ENCODE assay signal across 8 cellular contexts in the genomic region with DNA sequence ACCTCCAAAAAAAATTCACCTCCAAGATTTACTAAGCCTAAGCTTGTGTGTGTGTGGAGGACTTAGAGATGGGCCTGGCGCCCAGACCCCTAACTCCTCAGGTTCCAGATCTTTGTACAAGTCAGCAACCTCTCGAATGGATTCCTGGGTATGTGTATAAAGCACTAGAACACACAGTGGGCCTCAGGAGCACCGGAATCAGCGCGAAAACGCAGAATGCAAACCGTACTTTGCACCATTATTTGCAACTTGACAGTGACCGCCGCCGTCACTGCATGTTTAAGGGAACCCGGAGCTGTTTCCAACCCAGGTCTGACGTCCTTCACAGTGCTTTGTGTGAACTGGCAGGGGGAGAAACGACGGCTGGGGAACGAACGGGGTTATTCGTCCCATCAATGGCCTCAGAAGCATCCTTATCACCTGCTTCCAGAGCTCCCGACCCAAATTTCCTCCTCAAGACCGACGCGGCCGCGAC. TPM values are rescaled to one million over a fixed set of nuclear protein-coding genes. Genes with fewer than 3 reads are reported as not detected.
DNase-seq lines count a peak whose midpoint lies in the region; ATAC-seq and TF ChIP-seq lines count a peak whose summit lies in the region.

No MANE protein-coding gene starts in this region.

- peak overlapping the region; percentile 84 for H3K27ac Mint-ChIP-seq in activated naive CD8-positive, alpha-beta T cell treated with anti-CD3 and anti-CD28 coated beads, Interleukin-2, amount 10 ng/mL, durations not matched to agents 7 days and 5 days

- POLR2A ChIA-PET in GM10248 (lab: Yijun Ruan, JAX), result no interaction called here
- POLR2A ChIA-PET in activated naive CD8-positive, alpha-beta T cell treated with anti-CD3 and anti-CD28 coated beads, Interleukin-2, amount 10 ng/mL, durations not matched to agents 7 days and 5 days (lab: Charles Lee), result interaction anchor here (0.6 to 4.4 kb wide), 16 partner anchors 17 to 639 kb away, joined by 3 to 31 read pairs (median 4); partner anchors contain the start of genes TRAPPC2B, ZNF135, ZNF211 and ZNF274

- peaks cover 21% of the 10 kb centered on the region for H3K4me1 Mint-ChIP-seq in activated naive CD8-positive, alpha-beta T cell treated with anti-CD3 and anti-CD28 coated beads, Interleukin-2, amount 10 ng/mL, durations not matched to agents 7 days and 5 days

- TF ChIP-seq CTCF in GM10248 (IDR thresholded peaks at IDR 0.05; ENCODE audit: control extremely low read depth, extremely low read depth, low read depth, missing control alignments), result no peak

- peak overlapping the region; percentile 90 for H3K4me3 ChIP-seq in iPS-11a (ENCODE audit: low read depth, low read length)

- peaks cover 83% of the 10 kb centered on the region for H3K36me3 Mint-ChIP-seq in activated naive CD8-positive, alpha-beta T cell treated with anti-CD3 and anti-CD28 coated beads, Interleukin-2, amount 10 ng/mL, durations not matched to agents 7 days and 5 days

- peak; percentile 27 for DNase-seq in GM10248 (ENCODE audit: extremely low spot score)
- no peak for DNase-seq in activated naive CD8-positive, alpha-beta T cell treated with anti-CD3 and anti-CD28 coated beads, Interleukin-2, amount 10 ng/mL, durations not matched to agents 7 days and 5 days
- DNase-seq in stimulated activated CD8-positive, alpha-beta memory T cell treated with anti-CD3 and anti-CD28 coated beads, Interleukin-12 subunit alpha, Interleukin-12 subunit beta, amount 100 ng/mL, for 1 hour (ENCODE audit: low read depth), result peak; percentile 6
- DNase-seq in epidermal melanocyte (ENCODE audit: insufficient read length, low spot score), result no peak
- DNase-seq in germinal center (ENCODE audit: low spot score), result no peak
- no peak for DNase-seq in DMS 273 (lab: John Stamatoyannopoulos, UW; ENCODE audit: unreplicated experiment)

- CTCF ChIA-PET in GM10248 (lab: Yijun Ruan, JAX), result interaction anchor here (0.7 to 1.8 kb wide), 5 partner anchors 9 to 518 kb away, joined by 3 to 6 read pairs (median 3); partner anchors contain the start of gene ZBTB45

- no peaks in the 10 kb centered on the region for H3K27me3 Mint-ChIP-seq in activated naive CD8-positive, alpha-beta T cell treated with anti-CD3 and anti-CD28 coated beads, Interleukin-2, amount 10 ng/mL, durations not matched to agents 7 days and 5 days

- H3K4me3 Mint-ChIP-seq in activated naive CD8-positive, alpha-beta T cell treated with anti-CD3 and anti-CD28 coated beads, Interleukin-2, amount 10 ng/mL, durations not matched to agents 7 days and 5 days, result peak overlapping the region; percentile 83

- peak; percentile 17 for ATAC-seq in HG03066 (IDR thresholded peaks at IDR 0.05; ENCODE audit: low read depth, unreplicated experiment)
- ATAC-seq in activated naive CD8-positive, alpha-beta T cell treated with anti-CD3 and anti-CD28 coated beads, Interleukin-2, amount 10 ng/mL, durations not matched to agents 7 days and 5 days (ENCODE audit: low read depth), result peak; percentile 38

- H3K9me3 Mint-ChIP-seq in activated naive CD8-positive, alpha-beta T cell treated with anti-CD3 and anti-CD28 coated beads, Interleukin-2, amount 10 ng/mL, durations not matched to agents 7 days and 5 days, result peaks cover 39% of the 10 kb centered on the region

RNA-seq across cellular contexts. Expression of gene ZNF606, which starts 0.7 kb away (rescaled TPM):
- total RNA-seq in activated naive CD8-positive, alpha-beta T cell treated with anti-CD3 and anti-CD28 coated beads, Interleukin-2, amount 10 ng/mL, durations not matched to agents 7 days and 5 days, result 10 to 100 TPM; 21.3 to 22.2 TPM

RNA-seq across cellular contexts. Expression of gene C19orf18, which starts 27.6 kb away (rescaled TPM):
- total RNA-seq in activated naive CD8-positive, alpha-beta T cell treated with anti-CD3 and anti-CD28 coated beads, Interleukin-2, amount 10 ng/mL, durations not matched to agents 7 days and 5 days, result under 1 TPM; 0.79 to 0.91 TPM

RNA-seq across cellular contexts. Expression of gene ZSCAN1, which starts 31.9 kb away (rescaled TPM):
- not detected for total RNA-seq in activated naive CD8-positive, alpha-beta T cell treated with anti-CD3 and anti-CD28 coated beads, Interleukin-2, amount 10 ng/mL, durations not matched to agents 7 days and 5 days

RNA-seq across cellular contexts. Expression of gene ZNF256, which starts 54.4 kb away (rescaled TPM):
- total RNA-seq in activated naive CD8-positive, alpha-beta T cell treated with anti-CD3 and anti-CD28 coated beads, Interleukin-2, amount 10 ng/mL, durations not matched to agents 7 days and 5 days, result 10 to 100 TPM; 16.0 to 18.8 TPM

RNA-seq across cellular contexts. Expression of gene ZNF135, which starts 57.1 kb away (rescaled TPM):
- 1 to 10 TPM; 3.8 TPM for total RNA-seq in activated naive CD8-positive, alpha-beta T cell treated with anti-CD3 and anti-CD28 coated beads, Interleukin-2, amount 10 ng/mL, durations not matched to agents 7 days and 5 days

Comparison
In these comparisons a context has a peak if more than half of its experiments do, and no peak if none do; other contexts are left out.
1. DNase-seq: peak in GM10248 (single experiment) and stimulated activated CD8-positive, alpha-beta memory T cell treated with anti-CD3 and anti-CD28 coated beads, Interleukin-12 subunit alpha, Interleukin-12 subunit beta, amount 100 ng/mL, for 1 hour (single experiment); none in activated naive CD8-positive, alpha-beta T cell treated with anti-CD3 and anti-CD28 coated beads, Interleukin-2, amount 10 ng/mL, durations not matched to agents 7 days and 5 days (single experiment), epidermal melanocyte (single experiment), germinal center (single experiment) and DMS 273 (single experiment).